In genomic region chr12:26123482-26123980, GRCh38 we compare ENCODE assay signal across 8 cellular contexts. TPM values are rescaled to one million over a fixed set of nuclear protein-coding genes. Genes with fewer than 3 reads are reported as not detected.
DNase-seq lines count a peak whose midpoint lies in the region; ATAC-seq and TF ChIP-seq lines count a peak whose summit lies in the region.

No MANE protein-coding gene starts in this region.

- H3K4me3 ChIP-seq in OCI-LY3 (ENCODE audit: low read length) (peak overlapping the region; percentile 83), neuron (ENCODE audit: low read length) (peak overlapping the region; percentile 58)

- H3K4me1 ChIP-seq in OCI-LY3 (ENCODE audit: low read length) (peaks cover 40% of the 10 kb centered on the region), neuron (ENCODE audit: insufficient read depth, low read length) (peaks cover 27% of the 10 kb centered on the region)

- ATAC-seq in effector memory CD8-positive, alpha-beta T cell (replicated peaks): no peak
- no peak for ATAC-seq in GM21737 (IDR thresholded peaks at IDR 0.05; ENCODE audit: unreplicated experiment)

- H3K27me3 Mint-ChIP-seq in CD14-positive monocyte (ENCODE audit: low read depth in 3 of 3): peaks cover 83 to 91% (median 85%) of the 10 kb centered on the region in 3 donors
- H3K27me3 Mint-ChIP-seq in effector memory CD8-positive, alpha-beta T cell: peaks cover 79 to 83% of the 10 kb centered on the region in 2 donors

- H3K27ac ChIP-seq in OCI-LY3 (ENCODE audit: low read length): no peak overlapping the region

- H3K79me2 ChIP-seq in OCI-LY3 (ENCODE audit: low read length): no peaks in the 10 kb centered on the region

- peak overlapping the region; percentile 84 to 92 for H3K4me3 Mint-ChIP-seq in CD14-positive monocyte
- H3K4me3 Mint-ChIP-seq in effector memory CD8-positive, alpha-beta T cell: peak overlapping the region; percentile 75 to 79

- H3K9me3 Mint-ChIP-seq in CD14-positive monocyte: peaks cover 0 to 40% (median 19%) of the 10 kb centered on the region in 7 donors
- no peaks in the 10 kb centered on the region for H3K9me3 Mint-ChIP-seq in effector memory CD8-positive, alpha-beta T cell

- DNase-seq in CD14-positive monocyte (ENCODE audit: low spot score) (no peak), NOMO-1 treated with dmso at 0.1 percent for 144 hours (lab: John Stamatoyannopoulos, UW; ENCODE audit: unreplicated experiment) (no peak), NCI-H1092 (lab: John Stamatoyannopoulos, UW) (no peak), CD1c-positive myeloid dendritic cell (ENCODE audit: extremely low spot score) (no peak)
- no peak for DNase-seq in effector memory CD8-positive, alpha-beta T cell

- peak overlapping the region in 1 of 7 donors; percentile 67 for H3K27ac Mint-ChIP-seq in CD14-positive monocyte
- H3K27ac Mint-ChIP-seq in effector memory CD8-positive, alpha-beta T cell: no peak overlapping the region

- H3K36me3 Mint-ChIP-seq in CD14-positive monocyte: peaks cover 8 to 29% of the 10 kb centered on the region in 2 donors
- no peaks in the 10 kb centered on the region for H3K36me3 Mint-ChIP-seq in effector memory CD8-positive, alpha-beta T cell (ENCODE audit: insufficient read depth)

- TF ChIP-seq CTCF in CD14-positive monocyte (IDR thresholded peaks at IDR 0.05) (no peak), OCI-LY3 (IDR thresholded peaks at IDR 0.05; ENCODE audit: low read depth, low read length) (no peak)

- H2AFZ ChIP-seq in OCI-LY3 (ENCODE audit: low read depth, low read length) (no peak overlapping the region), neuron (ENCODE audit: low read depth, low read length) (no peak overlapping the region)

- peaks cover 43% of the 10 kb centered on the region for H3K4me1 Mint-ChIP-seq in CD14-positive monocyte
- H3K4me1 Mint-ChIP-seq in effector memory CD8-positive, alpha-beta T cell (ENCODE audit: low read depth in 2 of 2): peaks cover 25 to 31% of the 10 kb centered on the region in 2 donors

- intact Hi-C loops in CD14-positive monocyte (cut with micrococcal nuclease): loop anchor here (10.0 kb wide), 2 partner anchors 151 to 351 kb away; no protein-coding TSS in a partner anchor

- H3K36me3 ChIP-seq in OCI-LY3 (replicated peaks; ENCODE audit: low read depth, low read length) (no peaks in the 10 kb centered on the region), neuron (ENCODE audit: insufficient read depth, low read length) (no peaks in the 10 kb centered on the region)

- H4K20me1 ChIP-seq in OCI-LY3 (ENCODE audit: insufficient read depth, low read length): no peaks in the 10 kb centered on the region

- no peaks in the 10 kb centered on the region for H3K9me3 ChIP-seq in OCI-LY3 (ENCODE audit: insufficient read depth, low read length)
- no peaks in the 10 kb centered on the region for H3K9me3 ChIP-seq in neuron (ENCODE audit: low read length)

- peak overlapping the region; percentile 99 for H3K4me2 ChIP-seq in OCI-LY3 (ENCODE audit: low read length)

- H3K27me3 ChIP-seq in OCI-LY3 (ENCODE audit: low read depth, low read length) (peaks cover 57% of the 10 kb centered on the region), neuron (ENCODE audit: insufficient read depth, low read length) (peaks cover 45% of the 10 kb centered on the region)

- H3K9ac ChIP-seq in OCI-LY3 (ENCODE audit: low read length): no peak overlapping the region

RNA-seq across cellular contexts. Expression of gene BHLHE41, which starts 1.3 kb away (rescaled TPM):
- polyA plus RNA-seq in CD14-positive monocyte: not detected
